In the genomic region with DNA sequence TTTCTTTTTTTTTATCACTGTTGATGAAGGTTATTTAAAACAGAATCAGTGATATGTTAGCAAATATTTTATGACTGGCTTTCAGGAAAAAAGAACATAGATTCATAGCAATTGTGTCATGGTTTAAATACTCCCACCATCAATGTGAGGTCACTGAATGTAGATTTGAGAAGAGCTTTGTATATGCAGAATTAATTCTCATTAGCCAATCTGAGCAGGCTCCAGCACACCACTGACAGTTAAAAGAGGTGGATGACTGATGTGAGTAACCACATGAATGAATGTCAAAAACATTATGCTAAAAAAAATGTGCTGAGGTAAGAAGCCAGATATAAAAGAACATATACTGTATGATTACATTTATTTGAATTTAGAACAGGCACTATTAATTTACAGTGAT, we compare ENCODE assay signal across 20 cellular contexts.
"Had no signal": no experiment of that assay in that cellular context is flagged by ENCODE, and none has a peak within 500 bp of the region (broad histone marks: within the 10 kb centered on the region; RNA-seq: fewer than 3 reads in every experiment).

No MANE protein-coding gene starts in this region.

- H3K36me3 ChIP-seq: ascending aorta, breast epithelium, heart right ventricle, left lung, suprapubic skin, vagina had no signal

- ATAC-seq: heart right ventricle, left lung had no signal

- DNase-seq: activated CD4-positive, alpha-beta memory T cell treated with anti-CD3 and anti-CD28 coated beads for 36 hours; activated gamma-delta T cell; activated T-cell treated with anti-CD3 and anti-CD28 coated beads, Interleukin-2, amount 50 U/mL, for 48 hours; effector CD4-positive, alpha-beta T cell; esophagus squamous epithelium; heart right ventricle; left lung; nephron progenitor cell; occipital lobe; stimulated activated CD4-positive, alpha-beta T cell treated with anti-CD3 and anti-CD28 coated beads, Interleukin-2, amount 100 ng/mL, for 24 hours; T-helper 1 cell; T1000; trophoblast cell had no signal

- H3K27me3 Mint-ChIP-seq: activated CD4-positive, alpha-beta memory T cell treated with anti-CD3 and anti-CD28 coated beads for 36 hours; progenitor cell of endocrine pancreas; stimulated activated naive CD8-positive, alpha-beta T cell treated with anti-CD3 and anti-CD28 coated beads, Interleukin-15, Interleukin-2, amounts not matched to agents 100 ng/mL and 50 ng/mL, for 24 hours had no signal

- H3K27ac Mint-ChIP-seq: activated CD4-positive, alpha-beta memory T cell treated with anti-CD3 and anti-CD28 coated beads for 36 hours; mesothelial cell of epicardium; nephron progenitor cell; progenitor cell of endocrine pancreas; stimulated activated naive CD8-positive, alpha-beta T cell treated with anti-CD3 and anti-CD28 coated beads, Interleukin-15, Interleukin-2, amounts not matched to agents 100 ng/mL and 50 ng/mL, for 24 hours had no signal

- H3K4me3 ChIP-seq: ascending aorta, breast epithelium, esophagus squamous epithelium, heart right ventricle, left lung, suprapubic skin, vagina had no signal

- H3K4me1 Mint-ChIP-seq: nephron progenitor cell had no signal

- H3K9me3 Mint-ChIP-seq: activated CD4-positive, alpha-beta memory T cell treated with anti-CD3 and anti-CD28 coated beads for 36 hours; nephron progenitor cell; stimulated activated naive CD8-positive, alpha-beta T cell treated with anti-CD3 and anti-CD28 coated beads, Interleukin-15, Interleukin-2, amounts not matched to agents 100 ng/mL and 50 ng/mL, for 24 hours had no signal

- H3K27me3 ChIP-seq: ascending aorta, breast epithelium, esophagus squamous epithelium, heart right ventricle, left lung, suprapubic skin, vagina had no signal

- H3K4me3 Mint-ChIP-seq: activated CD4-positive, alpha-beta memory T cell treated with anti-CD3 and anti-CD28 coated beads for 36 hours; mesothelial cell of epicardium; nephron progenitor cell; stimulated activated naive CD8-positive, alpha-beta T cell treated with anti-CD3 and anti-CD28 coated beads, Interleukin-15, Interleukin-2, amounts not matched to agents 100 ng/mL and 50 ng/mL, for 24 hours had no signal
